In genomic region chr9:128072144-128073021, GRCh38 we compare ENCODE assay signal across 8 cellular contexts. TPM values are rescaled to one million over a fixed set of nuclear protein-coding genes. Genes with fewer than 3 reads are reported as not detected.
DNase-seq lines count a peak whose midpoint lies in the region; ATAC-seq and TF ChIP-seq lines count a peak whose summit lies in the region.

No MANE protein-coding gene starts in this region.

- peak overlapping the region; percentile 78 for H3K27ac ChIP-seq in BLaER1
- H3K27ac ChIP-seq in SK-N-MC: peak overlapping the region; percentile 95
- H3K27ac ChIP-seq in angular gyrus (ENCODE audit: low read depth, low read length): peak overlapping the region; percentile 83
- H3K27ac ChIP-seq in right atrium auricular region: peak overlapping the region; percentile 79 to 85
- peak overlapping the region; percentile 83 to 100 (median 98) for H3K27ac ChIP-seq in sigmoid colon

- H3K9me3 ChIP-seq in BLaER1 (no peaks in the 10 kb centered on the region), SK-N-MC (ENCODE audit: low read depth, low read length) (no peaks in the 10 kb centered on the region), right atrium auricular region (no peaks in the 10 kb centered on the region), sigmoid colon (no peaks in the 10 kb centered on the region)

- peaks cover 55% of the 10 kb centered on the region for H3K4me1 ChIP-seq in BLaER1
- H3K4me1 ChIP-seq in right atrium auricular region: peaks cover 0 to 53% of the 10 kb centered on the region in 2 donors
- peaks cover 0 to 61% (median 59%) of the 10 kb centered on the region in 4 donors for H3K4me1 ChIP-seq in sigmoid colon

- no peak for ATAC-seq in GM19351 (IDR thresholded peaks at IDR 0.05; ENCODE audit: unreplicated experiment)

- H4K20me1 ChIP-seq in BLaER1: peaks cover 24% of the 10 kb centered on the region

- peak; percentile 79 for DNase-seq in SK-N-MC (ENCODE audit: low read depth, low spot score)
- DNase-seq in right atrium auricular region (ENCODE audit: low spot score): peak; percentile 97
- DNase-seq in sigmoid colon: peak; percentile 95
- no peak for DNase-seq in NCI-H226

- H3K9ac ChIP-seq in BLaER1 (peak overlapping the region; percentile 76), SK-N-MC (ENCODE audit: insufficient read length) (peak overlapping the region; percentile 61)

- no peak for TF ChIP-seq EP300 in Ishikawa (IDR thresholded peaks at IDR 0.05; ENCODE audit: borderline replicate concordance)
- TF ChIP-seq EP300 in sigmoid colon (IDR thresholded peaks at IDR 0.05): peak in 2 of 4 donors; percentile 2 to 41

- peak overlapping the region; percentile 90 for H3K4me2 ChIP-seq in BLaER1

- TF ChIP-seq RAD21 in Ishikawa (IDR thresholded peaks at IDR 0.05; ENCODE audit: low read depth): no peak

- H3K27me3 ChIP-seq in BLaER1 (no peaks in the 10 kb centered on the region), right atrium auricular region (no peaks in the 10 kb centered on the region), sigmoid colon (no peaks in the 10 kb centered on the region)

- H3K36me3 ChIP-seq in BLaER1 (peaks cover 35% of the 10 kb centered on the region), SK-N-MC (ENCODE audit: insufficient read depth, low read length) (no peaks in the 10 kb centered on the region; the same call in 1 of the 2 replicates), right atrium auricular region (no peaks in the 10 kb centered on the region), sigmoid colon (peaks cover 0 to 4% (median 0%) of the 10 kb centered on the region in 4 donors)

- TF ChIP-seq CTCF in right atrium auricular region (IDR thresholded peaks at IDR 0.05) (no peak), sigmoid colon (IDR thresholded peaks at IDR 0.05) (no peak)

- whole genome bisulfite sequencing in sigmoid colon, 2 donors: 2% methylated on average over 5 of the region's 5 CpGs

- no peak for TF ChIP-seq POLR2A in sigmoid colon (IDR thresholded peaks at IDR 0.05)

- intact Hi-C loops in sigmoid colon (cut with DNase I): no loop called here

- H3K4me3 ChIP-seq in BLaER1 (peak overlapping the region; percentile 49), SK-N-MC (peak overlapping the region; percentile 65), right atrium auricular region (no peak overlapping the region), sigmoid colon (peak overlapping the region in 1 of 4 donors; percentile 19)

TF ChIP-seq in Ishikawa, 13 proteins besides CTCF, POLR2A, EP300 and RAD21:
- TF ChIP-seq CREB1 (IDR thresholded peaks at IDR 0.05; ENCODE audit: low read depth) (no peak), YY1 (IDR thresholded peaks at IDR 0.05; ENCODE audit: low read depth) (no peak), FOXM1 (IDR thresholded peaks at IDR 0.05; ENCODE audit: borderline replicate concordance, low read depth) (peak; percentile 59; the same call in 1 of the 2 replicates), USF1 (IDR thresholded peaks at IDR 0.05) (peak; percentile 81), TAF1 (IDR thresholded peaks at IDR 0.05; ENCODE audit: low read depth) (no peak), ZBTB7A (IDR thresholded peaks at IDR 0.05; ENCODE audit: low read depth) (no peak), NFIC (IDR thresholded peaks at IDR 0.05) (peak; percentile 85), TEAD4 (IDR thresholded peaks at IDR 0.05) (no peak)

RNA-seq across cellular contexts. Expression of gene SLC25A25, which starts 4.4 kb away (rescaled TPM):
- total RNA-seq in right atrium auricular region: 10 to 100 TPM in 1 of 2 donors, 1 to 10 TPM in 1; 8.2 to 11.8 TPM
- total RNA-seq in sigmoid colon: 10 to 100 TPM; 10.2 to 77.2 (median 12.9) TPM
- polyA plus RNA-seq in sigmoid colon: 10 to 100 TPM; 16.6 to 19.4 (median 16.8) TPM

RNA-seq across cellular contexts. Expression of gene NAIF1, which starts 5.3 kb away (rescaled TPM):
- total RNA-seq in right atrium auricular region: 1 to 10 TPM; 5.8 to 8.2 TPM
- total RNA-seq in sigmoid colon: 10 to 100 TPM in 1 of 4 donors, 1 to 10 TPM in 3; 5.5 to 10.7 (median 6.3) TPM
- 10 to 100 TPM in 1 of 3 donors, 1 to 10 TPM in 2; 8.4 to 11.0 (median 8.6) TPM for polyA plus RNA-seq in sigmoid colon

RNA-seq across cellular contexts. Expression of gene PTGES2, which starts 55.1 kb away (rescaled TPM):
- total RNA-seq in right atrium auricular region (100 to 1,000 TPM; 114 to 118 TPM), sigmoid colon (100 to 1,000 TPM in 2 of 4 donors, 10 to 100 TPM in 2; 60.0 to 119 (median 97.5) TPM)
- polyA plus RNA-seq in sigmoid colon: 10 to 100 TPM; 56.5 to 82.2 (median 66.1) TPM

Comparison
In these comparisons a context has a peak if more than half of its experiments do, and no peak if none do; other contexts are left out.
1. H3K4me3 ChIP-seq: peak in BLaER1 (single experiment) and SK-N-MC (single experiment); none in right atrium auricular region (0 of 2).
2. Peak in every context shown above with its lines, with median percentiles within 50 percentile points of each other: H3K27ac ChIP-seq.